In genomic region chr18:60010984-60011383, GRCh38 we compare ENCODE assay signal across 8 cellular contexts.
"Had no signal": no experiment of that assay in that cellular context is flagged by ENCODE, and none has a peak within 500 bp of the region (broad histone marks: within the 10 kb centered on the region; RNA-seq: fewer than 3 reads in every experiment).

No MANE protein-coding gene starts in this region.

- DNase-seq: GDM1, GF-D8 had no signal

- H3K4me3 ChIP-seq: GM12878 had no signal

- FAIRE-seq: G401.6, GM12878, GM12891, GM12892, GM18507, GM19239 had no signal
